In the genomic region with DNA sequence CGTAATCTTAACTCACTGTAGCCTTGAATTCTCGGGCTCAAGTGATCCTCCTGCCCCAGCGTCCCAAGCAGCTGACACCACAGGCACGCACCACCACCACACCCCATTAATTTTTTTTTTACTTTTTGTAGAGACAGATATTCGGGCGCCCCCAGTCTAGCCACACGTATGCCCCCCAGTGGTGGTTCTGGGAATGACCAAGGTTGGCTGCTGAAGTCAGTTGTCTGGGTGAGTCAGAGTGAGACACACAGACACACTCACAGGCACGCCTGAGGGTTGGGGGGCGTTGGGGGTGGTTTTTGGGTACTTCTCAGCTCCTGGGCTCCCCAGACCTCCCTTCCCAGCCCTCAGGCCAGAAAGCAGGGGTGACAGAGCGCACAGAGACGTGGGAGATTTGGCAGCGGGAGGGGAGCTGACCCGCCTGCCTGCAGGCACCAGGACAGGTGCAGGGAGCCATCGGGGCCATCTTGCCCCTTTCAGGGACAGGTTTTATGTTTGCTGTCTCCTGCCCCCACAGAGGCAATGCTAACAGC, we compare ENCODE assay signal across 1 cellular context.
TF ChIP-seq lines count a peak whose summit lies in the region.

No MANE protein-coding gene starts in this region.

TF ChIP-seq in K562, 482 proteins besides CTCF, POLR2A, EP300 and RAD21 (continued from another document and continues in another):
- TF ChIP-seq, protein P1, sequence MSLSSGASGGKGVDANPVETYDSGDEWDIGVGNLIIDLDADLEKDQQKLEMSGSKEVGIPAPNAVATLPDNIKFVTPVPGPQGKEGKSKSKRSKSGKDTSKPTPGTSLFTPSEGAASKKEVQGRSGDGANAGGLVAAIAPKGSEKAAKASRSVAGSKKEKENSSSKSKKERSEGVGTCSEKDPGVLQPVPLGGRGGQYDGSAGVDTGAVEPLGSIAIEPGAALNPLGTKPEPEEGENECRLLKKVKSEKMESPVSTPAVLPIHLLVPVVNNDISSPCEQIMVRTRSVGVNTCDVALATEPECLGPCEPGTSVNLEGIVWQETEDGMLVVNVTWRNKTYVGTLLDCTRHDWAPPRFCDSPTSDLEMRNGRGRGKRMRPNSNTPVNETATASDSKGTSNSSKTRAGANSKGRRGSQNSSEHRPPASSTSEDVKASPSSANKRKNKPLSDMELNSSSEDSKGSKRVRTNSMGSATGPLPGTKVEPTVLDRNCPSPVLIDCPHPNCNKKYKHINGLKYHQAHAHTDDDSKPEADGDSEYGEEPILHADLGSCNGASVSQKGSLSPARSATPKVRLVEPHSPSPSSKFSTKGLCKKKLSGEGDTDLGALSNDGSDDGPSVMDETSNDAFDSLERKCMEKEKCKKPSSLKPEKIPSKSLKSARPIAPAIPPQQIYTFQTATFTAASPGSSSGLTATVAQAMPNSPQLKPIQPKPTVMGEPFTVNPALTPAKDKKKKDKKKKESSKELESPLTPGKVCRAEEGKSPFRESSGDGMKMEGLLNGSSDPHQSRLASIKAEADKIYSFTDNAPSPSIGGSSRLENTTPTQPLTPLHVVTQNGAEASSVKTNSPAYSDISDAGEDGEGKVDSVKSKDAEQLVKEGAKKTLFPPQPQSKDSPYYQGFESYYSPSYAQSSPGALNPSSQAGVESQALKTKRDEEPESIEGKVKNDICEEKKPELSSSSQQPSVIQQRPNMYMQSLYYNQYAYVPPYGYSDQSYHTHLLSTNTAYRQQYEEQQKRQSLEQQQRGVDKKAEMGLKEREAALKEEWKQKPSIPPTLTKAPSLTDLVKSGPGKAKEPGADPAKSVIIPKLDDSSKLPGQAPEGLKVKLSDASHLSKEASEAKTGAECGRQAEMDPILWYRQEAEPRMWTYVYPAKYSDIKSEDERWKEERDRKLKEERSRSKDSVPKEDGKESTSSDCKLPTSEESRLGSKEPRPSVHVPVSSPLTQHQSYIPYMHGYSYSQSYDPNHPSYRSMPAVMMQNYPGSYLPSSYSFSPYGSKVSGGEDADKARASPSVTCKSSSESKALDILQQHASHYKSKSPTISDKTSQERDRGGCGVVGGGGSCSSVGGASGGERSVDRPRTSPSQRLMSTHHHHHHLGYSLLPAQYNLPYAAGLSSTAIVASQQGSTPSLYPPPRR (CRISPR knock-in tag; IDR thresholded peaks at IDR 0.05; ENCODE audit: borderline replicate concordance) = no peak
- TF ChIP-seq FOSL1 (tag; conservative IDR thresholded peaks at IDR 0.05) = peak; percentile 83
- no peak for TF ChIP-seq STAT5A (IDR thresholded peaks at IDR 0.05; ENCODE audit: borderline replicate concordance, low read length)
- TF ChIP-seq, protein P2, sequence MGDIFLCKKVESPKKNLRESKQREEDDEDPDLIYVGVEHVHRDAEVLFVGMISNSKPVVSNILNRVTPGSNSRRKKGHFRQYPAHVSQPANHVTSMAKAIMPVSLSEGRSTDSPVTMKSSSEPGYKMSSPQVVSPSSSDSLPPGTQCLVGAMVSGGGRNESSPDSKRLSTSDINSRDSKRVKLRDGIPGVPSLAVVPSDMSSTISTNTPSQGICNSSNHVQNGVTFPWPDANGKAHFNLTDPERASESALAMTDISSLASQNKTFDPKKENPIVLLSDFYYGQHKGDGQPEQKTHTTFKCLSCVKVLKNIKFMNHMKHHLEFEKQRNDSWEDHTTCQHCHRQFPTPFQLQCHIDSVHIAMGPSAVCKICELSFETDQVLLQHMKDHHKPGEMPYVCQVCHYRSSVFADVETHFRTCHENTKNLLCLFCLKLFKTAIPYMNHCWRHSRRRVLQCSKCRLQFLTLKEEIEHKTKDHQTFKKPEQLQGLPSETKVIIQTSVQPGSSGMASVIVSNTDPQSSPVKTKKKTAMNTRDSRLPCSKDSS (IDR thresholded peaks at IDR 0.05; ENCODE audit: low read depth, partially characterized antibody) = no peak
- TF ChIP-seq CHD2 (IDR thresholded peaks at IDR 0.05; ENCODE audit: low read depth, low read length) = no peak
- TF ChIP-seq HDAC8 (tag; IDR thresholded peaks at IDR 0.05) = no peak
- TF ChIP-seq CHCHD3 (CRISPR knock-in tag; IDR thresholded peaks at IDR 0.05) = no peak
- TF ChIP-seq HMG20B (CRISPR knock-in tag; IDR thresholded peaks at IDR 0.05) = no peak
- peak; percentile 37 for TF ChIP-seq RB1 (IDR thresholded peaks at IDR 0.05; ENCODE audit: low read depth)
- no peak for TF ChIP-seq KDM4B (IDR thresholded peaks at IDR 0.05; ENCODE audit: borderline replicate concordance in 2 of 2, low read depth in 1 of 2)
- no peak for TF ChIP-seq SAP30 (IDR thresholded peaks at IDR 0.05; ENCODE audit: borderline replicate concordance, insufficient read depth, low read depth, low read length, poor library complexity, severe bottlenecking)
- TF ChIP-seq FOXJ3 (CRISPR knock-in tag; IDR thresholded peaks at IDR 0.05) = no peak
- no peak for TF ChIP-seq SRSF1 (IDR thresholded peaks at IDR 0.05; ENCODE audit: low read depth, low read length)
- TF ChIP-seq, protein P3, sequence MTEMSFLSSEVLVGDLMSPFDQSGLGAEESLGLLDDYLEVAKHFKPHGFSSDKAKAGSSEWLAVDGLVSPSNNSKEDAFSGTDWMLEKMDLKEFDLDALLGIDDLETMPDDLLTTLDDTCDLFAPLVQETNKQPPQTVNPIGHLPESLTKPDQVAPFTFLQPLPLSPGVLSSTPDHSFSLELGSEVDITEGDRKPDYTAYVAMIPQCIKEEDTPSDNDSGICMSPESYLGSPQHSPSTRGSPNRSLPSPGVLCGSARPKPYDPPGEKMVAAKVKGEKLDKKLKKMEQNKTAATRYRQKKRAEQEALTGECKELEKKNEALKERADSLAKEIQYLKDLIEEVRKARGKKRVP (CRISPR knock-in tag; IDR thresholded peaks at IDR 0.05) = no peak
- TF ChIP-seq NFE2 (IDR thresholded peaks at IDR 0.05; ENCODE audit: low read depth) = no peak
- no peak for TF ChIP-seq TAF1 (IDR thresholded peaks at IDR 0.05; ENCODE audit: control insufficient read depth, extremely low read depth, insufficient read depth, low read length, severe bottlenecking)
- no peak for TF ChIP-seq CREB5 (CRISPR knock-in tag; IDR thresholded peaks at IDR 0.05)
- TF ChIP-seq, protein P4, sequence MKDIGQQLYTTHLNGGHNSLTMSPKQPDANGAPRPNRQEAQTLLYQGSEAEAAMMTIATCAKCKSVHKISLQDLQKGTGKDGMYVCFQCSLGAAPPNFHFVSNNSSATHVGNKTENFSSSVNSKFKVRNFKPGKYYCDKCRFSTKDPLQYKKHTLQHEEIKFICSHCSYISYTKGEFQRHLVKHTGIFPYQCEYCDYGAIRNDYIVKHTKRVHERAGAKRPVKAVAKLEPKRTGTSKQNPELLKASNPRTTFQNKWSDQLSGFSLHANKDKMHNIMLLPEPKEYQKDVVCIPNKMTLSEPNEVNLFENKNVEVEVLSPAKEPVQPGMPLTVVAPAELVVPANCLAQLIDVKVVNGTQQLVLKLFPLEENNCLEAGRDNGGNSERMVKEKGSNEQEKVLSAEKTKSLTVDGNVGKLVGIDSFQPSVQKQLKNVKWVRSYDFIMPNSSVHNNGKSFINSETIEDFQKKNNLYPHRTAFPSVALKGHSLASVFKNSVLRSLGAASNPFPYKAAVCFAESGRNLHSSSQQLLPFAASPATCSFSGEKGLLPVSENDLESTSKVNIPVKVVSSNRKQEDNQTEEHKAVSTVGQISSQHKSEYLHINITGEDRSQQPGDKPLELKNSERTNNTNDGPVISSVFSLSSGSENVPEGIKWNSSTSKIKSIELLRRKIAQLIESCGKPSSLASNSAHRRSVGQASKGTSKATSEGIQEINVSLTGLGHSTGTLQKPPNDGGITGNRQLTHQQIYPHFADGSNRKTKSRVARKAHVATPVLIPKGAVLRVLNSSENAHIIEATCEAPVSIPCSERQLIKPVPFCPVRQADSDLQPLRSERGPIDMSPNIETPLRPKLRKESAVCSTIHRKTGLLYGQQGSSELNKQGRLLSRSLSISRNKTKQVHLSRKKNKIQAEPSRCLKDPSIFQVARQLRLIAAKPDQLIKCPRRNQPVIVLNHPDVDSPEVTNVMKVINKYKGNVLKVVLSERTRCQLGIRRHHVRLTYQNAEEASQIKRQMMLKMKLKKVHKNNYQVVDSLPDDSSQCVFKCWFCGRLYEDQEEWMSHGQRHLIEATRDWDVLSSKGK (CRISPR knock-in tag; IDR thresholded peaks at IDR 0.05) = no peak
- TF ChIP-seq CEBPG (CRISPR knock-in tag; IDR thresholded peaks at IDR 0.05) = no peak
- no peak for TF ChIP-seq CEBPG (tag; conservative IDR thresholded peaks at IDR 0.05 in 1 of 2, IDR thresholded peaks at IDR 0.05 in 1 of 2)
- peak; percentile 96 for TF ChIP-seq DACH1 (IDR thresholded peaks at IDR 0.05; ENCODE audit: partially characterized antibody)
- no peak for TF ChIP-seq TRIM24 (IDR thresholded peaks at IDR 0.05)
- no peak for TF ChIP-seq ZNF780A (CRISPR knock-in tag; IDR thresholded peaks at IDR 0.05)
- TF ChIP-seq MYC (IDR thresholded peaks at IDR 0.05; ENCODE audit: low read depth, low read length) = 0 out of 2 replicates have a peak, but pooled peaks have one; percentile 41
- TF ChIP-seq MYC (CRISPR knock-in tag; IDR thresholded peaks at IDR 0.05; ENCODE audit: borderline replicate concordance, low read depth) = no peak
- TF ChIP-seq HIVEP1 (CRISPR knock-in tag; IDR thresholded peaks at IDR 0.05) = no peak
- no peak for TF ChIP-seq ZNF124 (CRISPR knock-in tag; IDR thresholded peaks at IDR 0.05)
- TF ChIP-seq MCM2 (IDR thresholded peaks at IDR 0.05; ENCODE audit: low read depth) = no peak
- TF ChIP-seq NRF1 (conservative IDR thresholded peaks at IDR 0.05 in 1 of 2, IDR thresholded peaks at IDR 0.05 in 1 of 2) = no peak
- no peak for TF ChIP-seq BRD9 (IDR thresholded peaks at IDR 0.05; ENCODE audit: low read depth, partially characterized antibody)
- TF ChIP-seq, protein P5, sequence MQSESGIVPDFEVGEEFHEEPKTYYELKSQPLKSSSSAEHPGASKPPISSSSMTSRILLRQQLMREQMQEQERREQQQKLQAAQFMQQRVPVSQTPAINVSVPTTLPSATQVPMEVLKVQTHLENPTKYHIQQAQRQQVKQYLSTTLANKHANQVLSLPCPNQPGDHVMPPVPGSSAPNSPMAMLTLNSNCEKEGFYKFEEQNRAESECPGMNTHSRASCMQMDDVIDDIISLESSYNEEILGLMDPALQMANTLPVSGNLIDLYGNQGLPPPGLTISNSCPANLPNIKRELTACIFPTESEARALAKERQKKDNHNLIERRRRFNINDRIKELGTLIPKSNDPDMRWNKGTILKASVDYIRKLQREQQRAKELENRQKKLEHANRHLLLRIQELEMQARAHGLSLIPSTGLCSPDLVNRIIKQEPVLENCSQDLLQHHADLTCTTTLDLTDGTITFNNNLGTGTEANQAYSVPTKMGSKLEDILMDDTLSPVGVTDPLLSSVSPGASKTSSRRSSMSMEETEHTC (IDR thresholded peaks at IDR 0.05) = no peak
- TF ChIP-seq MAFG (tag; conservative IDR thresholded peaks at IDR 0.05) = no peak
- TF ChIP-seq TAL1 (IDR thresholded peaks at IDR 0.05) = no peak
- no peak for TF ChIP-seq NR4A1 (CRISPR knock-in tag; IDR thresholded peaks at IDR 0.05)
- TF ChIP-seq NR4A1 (tag; IDR thresholded peaks at IDR 0.05) = no peak
- TF ChIP-seq, protein P6, sequence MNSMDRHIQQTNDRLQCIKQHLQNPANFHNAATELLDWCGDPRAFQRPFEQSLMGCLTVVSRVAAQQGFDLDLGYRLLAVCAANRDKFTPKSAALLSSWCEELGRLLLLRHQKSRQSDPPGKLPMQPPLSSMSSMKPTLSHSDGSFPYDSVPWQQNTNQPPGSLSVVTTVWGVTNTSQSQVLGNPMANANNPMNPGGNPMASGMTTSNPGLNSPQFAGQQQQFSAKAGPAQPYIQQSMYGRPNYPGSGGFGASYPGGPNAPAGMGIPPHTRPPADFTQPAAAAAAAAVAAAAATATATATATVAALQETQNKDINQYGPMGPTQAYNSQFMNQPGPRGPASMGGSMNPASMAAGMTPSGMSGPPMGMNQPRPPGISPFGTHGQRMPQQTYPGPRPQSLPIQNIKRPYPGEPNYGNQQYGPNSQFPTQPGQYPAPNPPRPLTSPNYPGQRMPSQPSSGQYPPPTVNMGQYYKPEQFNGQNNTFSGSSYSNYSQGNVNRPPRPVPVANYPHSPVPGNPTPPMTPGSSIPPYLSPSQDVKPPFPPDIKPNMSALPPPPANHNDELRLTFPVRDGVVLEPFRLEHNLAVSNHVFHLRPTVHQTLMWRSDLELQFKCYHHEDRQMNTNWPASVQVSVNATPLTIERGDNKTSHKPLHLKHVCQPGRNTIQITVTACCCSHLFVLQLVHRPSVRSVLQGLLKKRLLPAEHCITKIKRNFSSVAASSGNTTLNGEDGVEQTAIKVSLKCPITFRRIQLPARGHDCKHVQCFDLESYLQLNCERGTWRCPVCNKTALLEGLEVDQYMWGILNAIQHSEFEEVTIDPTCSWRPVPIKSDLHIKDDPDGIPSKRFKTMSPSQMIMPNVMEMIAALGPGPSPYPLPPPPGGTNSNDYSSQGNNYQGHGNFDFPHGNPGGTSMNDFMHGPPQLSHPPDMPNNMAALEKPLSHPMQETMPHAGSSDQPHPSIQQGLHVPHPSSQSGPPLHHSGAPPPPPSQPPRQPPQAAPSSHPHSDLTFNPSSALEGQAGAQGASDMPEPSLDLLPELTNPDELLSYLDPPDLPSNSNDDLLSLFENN (IDR thresholded peaks at IDR 0.05; ENCODE audit: low read depth in 2 of 2, low read length in 2 of 2) = no peak
- TF ChIP-seq HNRNPLL (IDR thresholded peaks at IDR 0.05; ENCODE audit: low read depth, low read length, poor library complexity, severe bottlenecking) = no peak
